1 cellular context compared by ENCODE assay signal in the genomic region with DNA sequence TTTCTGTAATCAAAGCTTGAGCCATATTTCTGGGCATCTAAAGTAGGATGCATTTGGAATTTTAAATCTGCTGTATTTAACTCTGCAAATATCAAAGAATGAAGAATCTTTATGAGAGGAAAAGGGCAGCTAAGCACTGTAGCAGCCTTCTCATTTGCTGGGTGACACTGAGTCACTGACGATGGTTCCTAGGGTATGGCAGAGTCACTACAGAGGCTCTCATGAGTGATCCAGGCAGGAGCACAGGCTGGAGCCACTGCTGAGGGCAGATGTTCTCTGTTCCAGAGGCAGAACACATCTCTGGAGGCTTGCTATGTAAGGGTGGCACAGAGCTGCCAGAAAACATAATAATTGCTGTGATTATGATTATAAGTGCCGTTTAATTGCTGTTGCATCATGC.
TF ChIP-seq lines count a peak whose summit lies in the region.

No MANE protein-coding gene starts in this region.

TF ChIP-seq in IMR-90, 13 proteins besides CTCF, POLR2A, EP300 and RAD21 (continued from another document):
- no peak for TF ChIP-seq MAZ (IDR thresholded peaks at IDR 0.05; ENCODE audit: borderline replicate concordance, low read depth, low read length)
